24 cellular contexts compared by ENCODE assay signal in genomic region chr7:38798552-38799267, GRCh38.
A peak's percentile ranks its signal among the peaks of the same experiment; 100 is the strongest.
DNase-seq lines count a peak whose midpoint lies in the region; ATAC-seq, FAIRE-seq and TF ChIP-seq lines count a peak whose summit lies in the region.
"Had no signal": no experiment of that assay in that cellular context is flagged by ENCODE, and none has a peak within 500 bp of the region (broad histone marks: within the 10 kb centered on the region; RNA-seq: fewer than 3 reads in every experiment).

No MANE protein-coding gene starts in this region.

- peak overlapping the region; percentile 42; the same call in 1 of the 2 replicates for H3K9ac ChIP-seq in iPS-20b (ENCODE audit: low read depth, low read length)
- H3K9ac ChIP-seq in mesendoderm (ENCODE audit: low read length) = no peak overlapping the region
- H3K9ac ChIP-seq: KMS-11 had no signal

- no peaks in the 10 kb centered on the region for H3K27me3 Mint-ChIP-seq in WTC11 (ENCODE audit: low read depth)
- H3K27me3 Mint-ChIP-seq: CD4-positive, alpha-beta memory T cell; T-cell had no signal

- ATAC-seq in WTC11 (peak; percentile 100), esophagus mucosa (no peak)
- ATAC-seq: A549, T-cell had no signal

- H4K8ac ChIP-seq in mesendoderm (ENCODE audit: low read depth, low read length) = no peak overlapping the region

- no peaks in the 10 kb centered on the region for H3K79me2 ChIP-seq in mesendoderm (ENCODE audit: control insufficient read depth, insufficient read depth, low read length)

- WGBS in mesendoderm (ENCODE audit: extremely low coverage, insufficient coverage, low lambda C conversion rate) = no CpG with 5 or more reads among the region's 7 CpGs

- no peak overlapping the region for H2BK120ac ChIP-seq in mesendoderm (ENCODE audit: low read depth, low read length)

- DNase-seq in HAP-1 (ENCODE audit: low spot score in 2 of 2) (peak; percentile 32 to 49), WTC11 (ENCODE audit: low spot score) (peak; percentile 70), mesendoderm (peak; percentile 77), occipital lobe (lab: John Stamatoyannopoulos, UW) (no peak), GM12892 (ENCODE audit: insufficient read length) (no peak)
- no peak for DNase-seq in activated T-cell treated with anti-CD3 and anti-CD28 coated beads, Interleukin-2, amount 50 U/mL, for 48 hours
- DNase-seq: C1 segment of cervical spinal cord; CD4-positive, alpha-beta memory T cell; DMS 273 treated with DMSO at 0.1 percent for 48 hours; DMS79; EL; GF-D8; IMR-90; MM.1S; NCI-H2029; NCI-H526 treated with DMSO at 0.1 percent for 48 hours; Right ventricle myocardium superior; RPMI8226; T-cell had no signal

- no peak for TF ChIP-seq POLR2A in GM12892 (IDR thresholded peaks at IDR 0.05; ENCODE audit: low read depth, low read length)

- no peak overlapping the region for H2AK5ac ChIP-seq in mesendoderm (ENCODE audit: low read length)

- H3K27me3 ChIP-seq in HAP-1 (ENCODE audit: low read depth) (no peaks in the 10 kb centered on the region), iPS-20b (ENCODE audit: insufficient read depth, low read length) (no peaks in the 10 kb centered on the region), mesendoderm (ENCODE audit: insufficient read depth, low read length, poor library complexity) (no peaks in the 10 kb centered on the region)

- no peak overlapping the region for H3K4me2 ChIP-seq in mesendoderm (ENCODE audit: low read length)
- H3K4me2 ChIP-seq: A549, KMS-11 had no signal

- no peak overlapping the region for H3K4me3 Mint-ChIP-seq in WTC11
- H3K4me3 Mint-ChIP-seq: CD4-positive, alpha-beta memory T cell; T-cell had no signal

- no peak overlapping the region for H2BK15ac ChIP-seq in mesendoderm (replicated peaks; ENCODE audit: low read depth)

- H3K27ac Mint-ChIP-seq in WTC11 = peak overlapping the region; percentile 94
- H3K27ac Mint-ChIP-seq: T-cell had no signal

- H3K27ac ChIP-seq in iPS-20b (ENCODE audit: low read length) = no peak overlapping the region
- H3K27ac ChIP-seq in mesendoderm (ENCODE audit: low read depth, low read length) = no peak overlapping the region
- H3K27ac ChIP-seq: A549, KMS-11 had no signal

- H4K5ac ChIP-seq in mesendoderm (ENCODE audit: low read length) = no peak overlapping the region

- in situ Hi-C loops in HAP-1 (cut with MboI; ENCODE audit: low sequenced_read_pairs) = loop anchor here (10.0 kb wide), 2 partner anchors 666 to 716 kb away; no protein-coding TSS in a partner anchor

- no peaks in the 10 kb centered on the region for H3K36me3 Mint-ChIP-seq in WTC11

- H3K4ac ChIP-seq in mesendoderm (ENCODE audit: low read depth, low read length) = no peak overlapping the region

- H3K9me3 Mint-ChIP-seq in WTC11 = no peaks in the 10 kb centered on the region
- H3K9me3 Mint-ChIP-seq: CD4-positive, alpha-beta memory T cell; T-cell had no signal

- H3K9me3 ChIP-seq in HAP-1 = no peaks in the 10 kb centered on the region
- no peaks in the 10 kb centered on the region for H3K9me3 ChIP-seq in iPS-20b (ENCODE audit: insufficient read depth, low read depth, low read length)
- H3K9me3 ChIP-seq: A549 had no signal

- H3K4me3 ChIP-seq in HAP-1 (no peak overlapping the region), iPS-20b (ENCODE audit: low read length) (peak overlapping the region; percentile 17; the same call in 1 of the 2 replicates), mesendoderm (ENCODE audit: low read length) (no peak overlapping the region)
- H3K4me3 ChIP-seq: A549 had no signal

- CTCF ChIA-PET in WTC11 (lab: Charles Lee) = interaction anchor here (1.1 to 1.6 kb wide), 2 partner anchors 655 to 768 kb away, joined by 3 to 7 read pairs; no protein-coding TSS in a partner anchor

- H3K56ac ChIP-seq in mesendoderm (ENCODE audit: low read length) = no peak overlapping the region

- TF ChIP-seq CTCF in WTC11 (IDR thresholded peaks at IDR 0.05) = no peak

- no peaks in the 10 kb centered on the region for H3K36me3 ChIP-seq in HAP-1 (replicated peaks)
- H3K36me3 ChIP-seq in iPS-20b (ENCODE audit: insufficient read depth, low read depth, low read length) = peaks cover 16% of the 10 kb centered on the region; the same call in 1 of the 2 replicates
- no peaks in the 10 kb centered on the region for H3K36me3 ChIP-seq in mesendoderm (ENCODE audit: control insufficient read depth, insufficient read depth, low read length)

- H2BK5ac ChIP-seq in mesendoderm (ENCODE audit: low read length) = no peak overlapping the region

- FAIRE-seq in GM12892 (lab: Jason Lieb, UNC) = no peak
- FAIRE-seq: A549, GM12891 had no signal

- POLR2A ChIA-PET in WTC11 (lab: Charles Lee) = no interaction called here

- peaks cover 37% of the 10 kb centered on the region for H3K4me1 Mint-ChIP-seq in WTC11

- H3K23ac ChIP-seq in mesendoderm (ENCODE audit: low read length) = no peak overlapping the region

- no peaks in the 10 kb centered on the region for H3K79me1 ChIP-seq in mesendoderm (ENCODE audit: low read length)

- H3K4me1 ChIP-seq in HAP-1 (no peaks in the 10 kb centered on the region; the same call in 1 of the 2 replicates), iPS-20b (ENCODE audit: insufficient read depth, low read length) (peaks cover 22% of the 10 kb centered on the region), mesendoderm (ENCODE audit: control insufficient read depth, low read depth, low read length) (no peaks in the 10 kb centered on the region)
- H3K4me1 ChIP-seq: A549 had no signal

- no peak overlapping the region for H3K18ac ChIP-seq in mesendoderm (ENCODE audit: low read length)

TF ChIP-seq in WTC11, 78 proteins besides CTCF, POLR2A, EP300 and RAD21 (continues in another document):
- no peak for TF ChIP-seq PRDM15 (CRISPR knock-in tag; IDR thresholded peaks at IDR 0.05)
- no peak for TF ChIP-seq MLX (CRISPR knock-in tag; IDR thresholded peaks at IDR 0.05)
- no peak for TF ChIP-seq ESRRA (CRISPR knock-in tag; IDR thresholded peaks at IDR 0.05; ENCODE audit: borderline replicate concordance)
- no peak for TF ChIP-seq AR (CRISPR knock-in tag; IDR thresholded peaks at IDR 0.05)

Comparison
In these comparisons a context has a peak if more than half of its experiments do, and no peak if none do; other contexts are left out.
1. DNase-seq: peak in HAP-1 (2 of 2), WTC11 (single experiment) and mesendoderm (single experiment); none in occipital lobe (single experiment), activated T-cell treated with anti-CD3 and anti-CD28 coated beads, Interleukin-2, amount 50 U/mL, for 48 hours (0 of 2) and GM12892 (single experiment).